ENCODE assay signal across 1 cellular context in genomic region chr12:96698965-96699364, GRCh38.
TF ChIP-seq lines count a peak whose summit lies in the region.

No MANE protein-coding gene starts in this region.

TF ChIP-seq in SK-N-SH, 30 proteins besides CTCF, POLR2A, EP300 and RAD21 (continued from another document):
- TF ChIP-seq USF2 (IDR thresholded peaks at IDR 0.05; ENCODE audit: borderline replicate concordance, low read depth, low read length) (no peak), RXRA (IDR thresholded peaks at IDR 0.05; ENCODE audit: borderline replicate concordance, low read depth) (no peak), MEF2A (IDR thresholded peaks at IDR 0.05; ENCODE audit: borderline replicate concordance, low read depth) (no peak), USF1 (IDR thresholded peaks at IDR 0.05; ENCODE audit: borderline replicate concordance, low read depth) (no peak), MAX (IDR thresholded peaks at IDR 0.05; ENCODE audit: low read depth) (no peak), ZBTB33 (IDR thresholded peaks at IDR 0.05; ENCODE audit: borderline replicate concordance, low read depth) (no peak), NFIC (IDR thresholded peaks at IDR 0.05; ENCODE audit: borderline replicate concordance) (no peak), CHD2 (IDR thresholded peaks at IDR 0.05; ENCODE audit: low read length, partially characterized antibody) (no peak), TAF1 (IDR thresholded peaks at IDR 0.05; ENCODE audit: borderline replicate concordance, low read depth, low read length) (no peak), FOSL2 (IDR thresholded peaks at IDR 0.05; ENCODE audit: borderline replicate concordance, low read depth) (no peak), EZH2phosphoT487 (IDR thresholded peaks at IDR 0.05; ENCODE audit: borderline replicate concordance, low read depth) (no peak)
